1 cellular context compared by ENCODE assay signal in genomic region chr1:230057681-230058565, GRCh38.
TF ChIP-seq lines count a peak whose summit lies in the region.

No MANE protein-coding gene starts in this region.

TF ChIP-seq in K562, 482 proteins besides CTCF, POLR2A, EP300 and RAD21 (continued from another document):
- TF ChIP-seq CBFA2T3 (IDR thresholded peaks at IDR 0.05): no peak
- no peak for TF ChIP-seq LCOR (CRISPR knock-in tag; IDR thresholded peaks at IDR 0.05)
- no peak for TF ChIP-seq FOXJ2 (tag; IDR thresholded peaks at IDR 0.05)
- TF ChIP-seq ATF7 (IDR thresholded peaks at IDR 0.05): no peak
- TF ChIP-seq TAF15 (IDR thresholded peaks at IDR 0.05; ENCODE audit: low read depth, low read length): no peak
- TF ChIP-seq ZNF407 (IDR thresholded peaks at IDR 0.05; ENCODE audit: low read depth): no peak
- TF ChIP-seq CAMTA2 (CRISPR knock-in tag; conservative IDR thresholded peaks at IDR 0.05): no peak
- no peak for TF ChIP-seq E2F3 (CRISPR knock-in tag; IDR thresholded peaks at IDR 0.05)
- no peak for TF ChIP-seq ADNP (tag; IDR thresholded peaks at IDR 0.05)
